24 cellular contexts compared by ENCODE assay signal in genomic region chr4:150546286-150546685, GRCh38. TPM values are rescaled to one million over a fixed set of nuclear protein-coding genes. Genes with fewer than 3 reads are reported as not detected.
"Had no signal": no experiment of that assay in that cellular context is flagged by ENCODE, and none has a peak within 500 bp of the region (broad histone marks: within the 10 kb centered on the region; RNA-seq: fewer than 3 reads in every experiment).

No MANE protein-coding gene starts in this region.

- H3K4me3 ChIP-seq: dorsolateral prefrontal cortex, esophagus muscularis mucosa, hepatocyte, pancreas, spleen, testis, tibial nerve, upper lobe of right lung, vagina had no signal

- H3K9me3 ChIP-seq: esophagus muscularis mucosa, pancreas, spleen, testis, tibial nerve, upper lobe of right lung, vagina had no signal

- H2AFZ ChIP-seq: hepatocyte had no signal

- H3K27me3 Mint-ChIP-seq: naive thymus-derived CD8-positive, alpha-beta T cell; progenitor cell of endocrine pancreas; stimulated activated memory B cell treated with anti-CD40 and anti-IgM and Interleukin-4, amounts not matched to agents 10 μg/mL and 1 μg/mL and 100 μg/mL, for 72 hours; stimulated activated naive CD8-positive, alpha-beta T cell treated with anti-CD3 and anti-CD28 coated beads, Interleukin-15, Interleukin-2, amounts not matched to agents 100 ng/mL and 50 ng/mL, for 24 hours had no signal

- H3K27me3 ChIP-seq: dorsolateral prefrontal cortex, esophagus muscularis mucosa, hepatocyte, pancreas, spleen, testis, tibial nerve, upper lobe of right lung, vagina had no signal

- H3K4me3 Mint-ChIP-seq: naive thymus-derived CD8-positive, alpha-beta T cell; stimulated activated memory B cell treated with anti-CD40 and anti-IgM and Interleukin-4, amounts not matched to agents 10 μg/mL and 1 μg/mL and 100 μg/mL, for 72 hours; stimulated activated naive CD8-positive, alpha-beta T cell treated with anti-CD3 and anti-CD28 coated beads, Interleukin-15, Interleukin-2, amounts not matched to agents 100 ng/mL and 50 ng/mL, for 24 hours had no signal

- H3K4me1 ChIP-seq: esophagus muscularis mucosa, spleen, testis, tibial nerve, upper lobe of right lung, vagina had no signal

- H3K27ac Mint-ChIP-seq: naive thymus-derived CD8-positive, alpha-beta T cell; progenitor cell of endocrine pancreas; stimulated activated memory B cell treated with anti-CD40 and anti-IgM and Interleukin-4, amounts not matched to agents 10 μg/mL and 1 μg/mL and 100 μg/mL, for 72 hours; stimulated activated naive CD8-positive, alpha-beta T cell treated with anti-CD3 and anti-CD28 coated beads, Interleukin-15, Interleukin-2, amounts not matched to agents 100 ng/mL and 50 ng/mL, for 24 hours had no signal

- H3K36me3 ChIP-seq: esophagus muscularis mucosa, pancreas, spleen, tibial nerve, upper lobe of right lung, vagina had no signal

- H3K9me3 Mint-ChIP-seq: naive thymus-derived CD8-positive, alpha-beta T cell; stimulated activated memory B cell treated with anti-CD40 and anti-IgM and Interleukin-4, amounts not matched to agents 10 μg/mL and 1 μg/mL and 100 μg/mL, for 72 hours; stimulated activated naive CD8-positive, alpha-beta T cell treated with anti-CD3 and anti-CD28 coated beads, Interleukin-15, Interleukin-2, amounts not matched to agents 100 ng/mL and 50 ng/mL, for 24 hours had no signal

- H3K27ac ChIP-seq: dorsolateral prefrontal cortex, epithelial cell of prostate, esophagus muscularis mucosa, hepatocyte, pancreas, spleen, testis, tibial nerve, upper lobe of right lung, vagina had no signal

- DNase-seq: cortex of kidney; dorsolateral prefrontal cortex; effector memory CD4-positive, alpha-beta T cell; head of caudate nucleus; kidney glomerular epithelial cell; naive thymus-derived CD8-positive, alpha-beta T cell; occipital lobe; pancreas; spleen; stimulated activated CD4-positive, alpha-beta T cell treated with anti-CD3 and anti-CD28 coated beads, Interleukin-15, amount 100 ng/mL, for 24 hours; stimulated activated CD4-positive, alpha-beta T cell treated with anti-CD3 and anti-CD28 coated beads, Interleukin-1b, Interleukin-23, amount 100 ng/mL, for 48 hours; stimulated activated CD4-positive, alpha-beta T cell treated with anti-CD3 and anti-CD28 coated beads, Interleukin-4, amount 100 ng/mL, for 24 hours; testis; upper lobe of right lung had no signal

RNA-seq across cellular contexts. Expression of gene MAB21L2, which starts 35.7 kb away (rescaled TPM):
- total RNA-seq: mononuclear cell; naive thymus-derived CD8-positive, alpha-beta T cell; occipital lobe; renal cortical epithelial cell; spleen; testis; upper lobe of right lung had no signal
- polyA plus RNA-seq: spleen had no signal
